Comparison of ENCODE assay signal across 24 cellular contexts in the genomic region with DNA sequence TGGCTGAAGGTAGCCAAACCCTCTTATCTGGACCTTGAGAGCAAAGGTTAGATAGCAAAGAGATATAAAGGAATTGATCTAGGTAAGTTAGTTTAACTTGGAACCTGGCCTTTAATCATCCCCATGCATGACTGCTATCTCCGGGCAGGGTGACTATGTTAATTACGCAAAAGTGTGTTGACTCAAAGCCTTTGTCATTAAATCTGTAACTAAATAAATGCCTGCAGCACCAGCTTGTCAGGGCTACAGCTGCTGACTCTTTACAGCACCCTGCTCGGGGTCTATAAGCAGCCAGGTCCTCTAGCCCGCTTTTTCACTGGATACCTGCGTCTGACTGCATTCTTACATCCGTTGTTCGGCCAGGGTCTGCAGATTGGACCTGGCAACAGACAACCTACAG.
"Had no signal": no experiment of that assay in that cellular context is flagged by ENCODE, and none has a peak within 500 bp of the region (broad histone marks: within the 10 kb centered on the region; RNA-seq: fewer than 3 reads in every experiment).

No MANE protein-coding gene starts in this region.

- H3K27me3 Mint-ChIP-seq: central memory CD8-positive, alpha-beta T cell; natural killer cell treated with Interleukin-12 subunit alpha and Interleukin-12 subunit beta and Interleukin-15 and Interleukin-18, amount 100 ng/mL, for 72 hours had no signal

- ATAC-seq: gastroesophageal sphincter; natural killer cell treated with Interleukin-12 subunit alpha and Interleukin-12 subunit beta and Interleukin-15 and Interleukin-18, amount 100 ng/mL, for 72 hours; sciatic nerve had no signal

- DNase-seq: cortex of kidney; dorsolateral prefrontal cortex; effector CD8-positive, alpha-beta T cell; esophagus squamous epithelium; foreskin fibroblast; glutamatergic neuron; kidney; nucleus accumbens; ovary; retina; stimulated activated CD4-positive, alpha-beta T cell treated with anti-CD3 and anti-CD28 coated beads, Interleukin-2, amount 100 ng/mL, for 24 hours; stimulated activated CD4-positive, alpha-beta T cell treated with anti-CD3 and anti-CD28 coated beads, Interleukin-4, amount 100 ng/mL, for 4 hours; stimulated activated naive CD4-positive, alpha-beta T cell; stomach; substantia nigra; transverse colon had no signal

- H3K27ac Mint-ChIP-seq: natural killer cell treated with Interleukin-12 subunit alpha and Interleukin-12 subunit beta and Interleukin-15 and Interleukin-18, amount 100 ng/mL, for 72 hours; neural progenitor cell had no signal

- H3K4me1 ChIP-seq: esophagus squamous epithelium, gastroesophageal sphincter, neural progenitor cell, prostate gland, stomach, transverse colon had no signal

- H3K4me1 Mint-ChIP-seq: central memory CD8-positive, alpha-beta T cell; neural progenitor cell had no signal

- H3K4me3 ChIP-seq: dorsolateral prefrontal cortex, esophagus squamous epithelium, gastroesophageal sphincter, neural progenitor cell, ovary, prostate gland, stomach, thoracic aorta, transverse colon had no signal

- H3K36me3 ChIP-seq: ovary, prostate gland had no signal

- H3K27me3 ChIP-seq: dorsolateral prefrontal cortex, esophagus squamous epithelium, gastroesophageal sphincter, neural progenitor cell, ovary, stomach, transverse colon had no signal

- H3K4me2 ChIP-seq: neural progenitor cell had no signal

- H2AFZ ChIP-seq: neural progenitor cell had no signal

- H3K9me3 ChIP-seq: prostate gland had no signal

- H3K9ac ChIP-seq: neural progenitor cell had no signal

- H3K4me3 Mint-ChIP-seq: central memory CD8-positive, alpha-beta T cell; natural killer cell treated with Interleukin-12 subunit alpha and Interleukin-12 subunit beta and Interleukin-15 and Interleukin-18, amount 100 ng/mL, for 72 hours; neural progenitor cell had no signal

- H3K27ac ChIP-seq: dorsolateral prefrontal cortex, epithelial cell of prostate, esophagus squamous epithelium, gastroesophageal sphincter, neural progenitor cell, ovary, prostate gland, stomach, thoracic aorta, transverse colon had no signal
